ENCODE assay signal across 23 cellular contexts in genomic region chr16:58615280-58615679, GRCh38. TPM values are rescaled to one million over a fixed set of nuclear protein-coding genes. Genes with fewer than 3 reads are reported as not detected.
DNase-seq lines count a peak whose midpoint lies in the region; ATAC-seq, FAIRE-seq and TF ChIP-seq lines count a peak whose summit lies in the region.
"Had no signal": no experiment of that assay in that cellular context is flagged by ENCODE, and none has a peak within 500 bp of the region (broad histone marks: within the 10 kb centered on the region; RNA-seq: fewer than 3 reads in every experiment).

No MANE protein-coding gene starts in this region.

- no peak overlapping the region for H3K4me3 Mint-ChIP-seq in WTC11
- peak overlapping the region in 1 of 2 donors; percentile 15 for H3K4me3 Mint-ChIP-seq in stimulated activated naive CD8-positive, alpha-beta T cell treated with anti-CD3 and anti-CD28 coated beads, Interleukin-15, amount 100 ng/mL, for 72 hours
- H3K4me3 Mint-ChIP-seq: nephron progenitor cell had no signal

- TF ChIP-seq RAD21 in HepG2 (CRISPR knock-in tag; IDR thresholded peaks at IDR 0.05) = no peak

- no TSS peak for BruUV-seq in HepG2 (replicated peaks; lab: Mats Ljungman, UMichigan)

- POLR2A ChIA-PET in HepG2 (lab: Yijun Ruan, JAX) = interaction anchor here (1.7 kb wide), 1 partner anchor 14 kb away, joined by 4 read pairs; no protein-coding TSS in a partner anchor
- POLR2A ChIA-PET in WTC11 (lab: Charles Lee) = no interaction called here

- H3K9me3 Mint-ChIP-seq in WTC11 = no peaks in the 10 kb centered on the region
- H3K9me3 Mint-ChIP-seq in stimulated activated naive CD8-positive, alpha-beta T cell treated with anti-CD3 and anti-CD28 coated beads, Interleukin-15, amount 100 ng/mL, for 72 hours = no peaks in the 10 kb centered on the region

- H3K27me3 ChIP-seq in HepG2 (ENCODE audit: control insufficient read depth in 1 of 2, insufficient read depth in 2 of 2, low read length in 2 of 2) (no peaks in the 10 kb centered on the region), right lobe of liver (no peaks in the 10 kb centered on the region)
- H3K27me3 ChIP-seq: foreskin keratinocyte, SJCRH30, suprapubic skin had no signal

- ATAC-seq in HepG2 (no peak), right lobe of liver (no peak), WTC11 (no peak), HG02588 (IDR thresholded peaks at IDR 0.05; ENCODE audit: unreplicated experiment) (no peak)
- peak; percentile 70 for ATAC-seq in stimulated activated naive CD8-positive, alpha-beta T cell treated with anti-CD3 and anti-CD28 coated beads, Interleukin-15, amount 100 ng/mL, for 72 hours

- peaks cover 32% of the 10 kb centered on the region for H3K4me1 ChIP-seq in HepG2 (ENCODE audit: insufficient read depth, low read length)
- peaks cover 0 to 5% (median 0%) of the 10 kb centered on the region in 4 donors for H3K4me1 ChIP-seq in right lobe of liver
- H3K4me1 ChIP-seq: prostate gland, SJCRH30, suprapubic skin had no signal

- peaks cover 15 to 48% of the 10 kb centered on the region in 2 experiments; a peak in 4 of 5 replicates for H3K36me3 ChIP-seq in HepG2 (replicated peaks in 1 of 2; ENCODE audit: control insufficient read depth in 1 of 2, insufficient read depth in 2 of 2, low read length in 2 of 2)
- peaks cover 0 to 36% (median 2%) of the 10 kb centered on the region in 4 donors for H3K36me3 ChIP-seq in right lobe of liver
- H3K36me3 ChIP-seq: prostate gland had no signal

- TF ChIP-seq EP300 in HepG2 (IDR thresholded peaks at IDR 0.05; ENCODE audit: low read depth in 2 of 2, low read length in 2 of 2) (no peak), HepG2 (CRISPR knock-in tag; IDR thresholded peaks at IDR 0.05; ENCODE audit: borderline replicate concordance) (no peak)

- no peak for FAIRE-seq in HepG2 (lab: Jason Lieb, UNC)
- FAIRE-seq: small intestine had no signal

- H3K79me2 ChIP-seq in HepG2 (ENCODE audit: insufficient read depth, low read length) = peaks cover 94% of the 10 kb centered on the region

- H3K4me2 ChIP-seq in HepG2 (ENCODE audit: low read depth, low read length) = no peak overlapping the region

- TF ChIP-seq POLR2A in HepG2 (IDR thresholded peaks at IDR 0.05; ENCODE audit: insufficient read depth in 1 of 2, low read depth in 2 of 2, low read length in 2 of 2) (no peak), right lobe of liver (IDR thresholded peaks at IDR 0.05) (no peak)

- H3K4me3 ChIP-seq in HepG2 (replicated peaks in 1 of 3; ENCODE audit: insufficient read depth in 1 of 3, low read depth in 2 of 3, low read length in 3 of 3) (no peak overlapping the region), right lobe of liver (no peak overlapping the region), choroid plexus epithelial cell (ENCODE audit: low read depth, low read length) (no peak overlapping the region)
- H3K4me3 ChIP-seq: prostate gland, SJCRH30, suprapubic skin had no signal

- H3K36me3 Mint-ChIP-seq in WTC11 = peaks cover 26% of the 10 kb centered on the region

- CTCF ChIA-PET in HepG2 (lab: Yijun Ruan, JAX; ENCODE audit: low intra/inter-chr PET ratio, low total read pairs) (no interaction called here), WTC11 (lab: Charles Lee) (interaction anchor here (1.0 to 1.2 kb wide), 2 partner anchors 46 to 141 kb away, joined by 3 read pairs; no protein-coding TSS in a partner anchor)

- in situ Hi-C loops in HepG2 (cut with HindIII; ENCODE audit: extremely low pct_ligation_motif_present, low pct_unique_long_range_greater_than_20kb) = no loop called here

- H3K27me3 Mint-ChIP-seq in WTC11 (ENCODE audit: low read depth) = no peaks in the 10 kb centered on the region
- no peaks in the 10 kb centered on the region for H3K27me3 Mint-ChIP-seq in stimulated activated naive CD8-positive, alpha-beta T cell treated with anti-CD3 and anti-CD28 coated beads, Interleukin-15, amount 100 ng/mL, for 72 hours

- TF ChIP-seq CTCF in HepG2 (CRISPR knock-in tag; IDR thresholded peaks at IDR 0.05) = no peak
- no peak for TF ChIP-seq CTCF in right lobe of liver (IDR thresholded peaks at IDR 0.05)
- TF ChIP-seq CTCF in WTC11 (IDR thresholded peaks at IDR 0.05) = no peak
- TF ChIP-seq CTCF in choroid plexus epithelial cell (conservative IDR thresholded peaks at IDR 0.05; ENCODE audit: low read depth, low read length) = no peak

- H4K20me1 ChIP-seq in HepG2 (ENCODE audit: insufficient read depth, low read length) = peaks cover 72% of the 10 kb centered on the region

- no peak overlapping the region for H2AFZ ChIP-seq in HepG2 (ENCODE audit: low read length)

- H3K27ac ChIP-seq in HepG2 (ENCODE audit: extremely low read length, insufficient read depth, low read length) = no peak overlapping the region
- no peak overlapping the region for H3K27ac ChIP-seq in right lobe of liver
- H3K27ac ChIP-seq: foreskin keratinocyte, prostate gland, SJCRH30, suprapubic skin had no signal

- H3K9ac ChIP-seq in HepG2 (ENCODE audit: insufficient read depth, low read depth, low read length) = no peak overlapping the region

- DNase-seq in HepG2 (ENCODE audit: low spot score) (no peak), right lobe of liver (no peak), WTC11 (ENCODE audit: low spot score) (no peak), choroid plexus epithelial cell (ENCODE audit: low read depth) (peak; percentile 26), nucleus accumbens (lab: John Stamatoyannopoulos, UW) (no peak), NCI-H1105 treated with DMSO at 0.1 percent for 48 hours (lab: John Stamatoyannopoulos, UW) (no peak)
- DNase-seq in stimulated activated naive CD8-positive, alpha-beta T cell treated with anti-CD3 and anti-CD28 coated beads, Interleukin-15, amount 100 ng/mL, for 72 hours = no peak
- DNase-seq: activated CD4-positive, CD25-positive, alpha-beta regulatory T cell treated with anti-CD3 and anti-CD28 coated beads, Interleukin-2, amount 50 U/mL, for 72 hours; activated CD8-positive, alpha-beta memory T cell treated with anti-CD3 and anti-CD28 coated beads, Interleukin-2, amount 50 U/mL, for 4 hours; Calu3; Kasumi-1; midbrain; NCI-H1417; NCI-H2171 treated with DMSO at 0.1 percent for 48 hours; NCI-H748 treated with DMSO at 0.1 percent for 48 hours; nephron progenitor cell; SJCRH30; small intestine; stimulated activated CD4-positive, alpha-beta T cell treated with anti-CD3 and anti-CD28 coated beads, Interleukin-4, amount 100 ng/mL, for 1 hour had no signal

- H3K27ac Mint-ChIP-seq in WTC11 = peak overlapping the region; percentile 58; the same call in 1 of the 2 replicates
- peak overlapping the region in 1 of 2 donors; percentile 26 for H3K27ac Mint-ChIP-seq in stimulated activated naive CD8-positive, alpha-beta T cell treated with anti-CD3 and anti-CD28 coated beads, Interleukin-15, amount 100 ng/mL, for 72 hours
- H3K27ac Mint-ChIP-seq: nephron progenitor cell had no signal

- intact Hi-C loops in HepG2 (cut with micrococcal nuclease; ENCODE audit: unreplicated experiment) = no loop called here
- intact Hi-C loops in right lobe of liver (cut with DNase I) = no loop called here

- H3K4me1 Mint-ChIP-seq in WTC11 = peaks cover 3% of the 10 kb centered on the region; the same call in 1 of the 2 replicates
- H3K4me1 Mint-ChIP-seq in stimulated activated naive CD8-positive, alpha-beta T cell treated with anti-CD3 and anti-CD28 coated beads, Interleukin-15, amount 100 ng/mL, for 72 hours = peaks cover 33% of the 10 kb centered on the region
- H3K4me1 Mint-ChIP-seq: nephron progenitor cell had no signal

- H3K9me3 ChIP-seq in HepG2 (ENCODE audit: low read length) = no peaks in the 10 kb centered on the region
- no peaks in the 10 kb centered on the region for H3K9me3 ChIP-seq in right lobe of liver
- H3K9me3 ChIP-seq: prostate gland, SJCRH30, suprapubic skin had no signal

- WGBS in HepG2 (ENCODE audit: low lambda C conversion rate) = 66% methylated on average over 3 of the region's 3 CpGs
- 44% methylated on average over 2 of the region's 3 CpGs for WGBS in right lobe of liver (ENCODE audit: insufficient coverage, low coverage, low lambda C conversion rate, missing lambda C conversion rate)

TF ChIP-seq in HepG2, 621 proteins besides CTCF, POLR2A, EP300 and RAD21 (continues in another document):
- TF ChIP-seq ATF7 (IDR thresholded peaks at IDR 0.05) (peak; percentile 51; the same call in 1 of the 2 replicates), ATF7 (CRISPR knock-in tag; IDR thresholded peaks at IDR 0.05) (no peak), ZFP41 (CRISPR knock-in tag; IDR thresholded peaks at IDR 0.05; ENCODE audit: borderline replicate concordance) (no peak), FOXK2 (IDR thresholded peaks at IDR 0.05) (no peak), MTA3 (CRISPR knock-in tag; IDR thresholded peaks at IDR 0.05) (no peak)

TF ChIP-seq in WTC11, 78 proteins besides CTCF, POLR2A, EP300 and RAD21 (continues in another document):
- TF ChIP-seq ELF4 (CRISPR knock-in tag; IDR thresholded peaks at IDR 0.05; ENCODE audit: low read depth) (no peak), ZNF671 (CRISPR knock-in tag; IDR thresholded peaks at IDR 0.05) (no peak), GABPB1 (CRISPR knock-in tag; IDR thresholded peaks at IDR 0.05) (no peak), OVOL2 (CRISPR knock-in tag; IDR thresholded peaks at IDR 0.05; ENCODE audit: borderline replicate concordance) (no peak), ZNF396 (CRISPR knock-in tag; IDR thresholded peaks at IDR 0.05; ENCODE audit: borderline replicate concordance) (no peak)

RNA-seq across cellular contexts. Expression of gene CNOT1, which starts 14.3 kb away (rescaled TPM):
- total RNA-seq in HepG2 (2016; rRNA removed; fragmentation: Illumina TruSeq; extraction: Trizol) (188 and 399 TPM in 2 replicates), right lobe of liver (10 to 100 TPM; 53.8 to 74.9 (median 65.5) TPM), WTC11 (2021) (278 to 314 TPM (median 283 TPM) in 3 replicates)
- total RNA-seq in HepG2 (2016; cell fraction: cytosol; rRNA removed; fragmentation: Illumina TruSeq; extraction: Trizol; ENCODE audit: low read depth) = 51.8 and 55.4 TPM in 2 replicates
- total RNA-seq in HepG2 (2016; cell fraction: insoluble cytoplasmic fraction; rRNA removed; fragmentation: Illumina TruSeq; extraction: Trizol) = 188 and 419 TPM in 2 replicates
- total RNA-seq in HepG2 (2016; cell fraction: membrane; rRNA removed; fragmentation: Illumina TruSeq; extraction: Trizol) = 139 and 146 TPM in 2 replicates
- 205 and 251 TPM in 2 replicates for total RNA-seq in HepG2 (2016; cell fraction: nucleus; rRNA removed; fragmentation: Illumina TruSeq; extraction: Trizol)
- 232 and 248 TPM in 2 replicates for polyA plus RNA-seq in HepG2 (2011; rRNA removed)
- polyA plus RNA-seq in HepG2 (2011; cell fraction: cytosol; rRNA removed) = 187 and 226 TPM in 2 replicates
- polyA plus RNA-seq in HepG2 (2011; cell fraction: nucleus; rRNA removed) = 193 and 225 TPM in 2 replicates
- 169 and 183 TPM in 2 replicates for polyA plus RNA-seq in HepG2 (2012)
- polyA plus RNA-seq in HepG2 (2016; cell fraction: cytosol; fragmentation: Illumina TruSeq; extraction: Trizol; ENCODE audit: low read depth) = 35.0 and 38.2 TPM in 2 replicates
- polyA plus RNA-seq in HepG2 (2016; cell fraction: insoluble cytoplasmic fraction; fragmentation: Illumina TruSeq; extraction: Trizol; ENCODE audit: low read depth) = 373 and 400 TPM in 2 replicates
- 61.4 and 81.8 TPM in 2 replicates for polyA plus RNA-seq in HepG2 (2016; cell fraction: membrane; fragmentation: Illumina TruSeq; extraction: Trizol; ENCODE audit: low read depth)
- 268 and 286 TPM in 2 replicates for polyA plus RNA-seq in HepG2 (2016; cell fraction: nucleus; fragmentation: Illumina TruSeq; extraction: Trizol; ENCODE audit: insufficient read depth, low read depth)
- polyA minus RNA-seq in HepG2 (2011; rRNA and poly(A)+ RNA removed; ENCODE audit: low replicate concordance) = 953 and 1,029 TPM in 2 replicates
- 281 and 285 TPM in 2 replicates for polyA minus RNA-seq in HepG2 (2011; cell fraction: cytosol; rRNA and poly(A)+ RNA removed)
- polyA minus RNA-seq in HepG2 (2011; cell fraction: nucleus; rRNA and poly(A)+ RNA removed) = 378 and 429 TPM in 2 replicates
